Comparison of ENCODE assay signal across 8 cellular contexts in genomic region chr4:185265942-185266341, GRCh38. TPM values are rescaled to one million over a fixed set of nuclear protein-coding genes. Genes with fewer than 3 reads are reported as not detected.
DNase-seq lines count a peak whose midpoint lies in the region; ATAC-seq, FAIRE-seq and TF ChIP-seq lines count a peak whose summit lies in the region.

No MANE protein-coding gene starts in this region.

- no peaks in the 10 kb centered on the region for H4K20me1 ChIP-seq in GM12878 (ENCODE audit: control insufficient read depth, insufficient read depth)

- TF ChIP-seq POLR2A in GM12878 (IDR thresholded peaks at IDR 0.05; ENCODE audit: low read depth, low read length) (no peak), sigmoid colon (IDR thresholded peaks at IDR 0.05) (no peak)

- BruUV-seq in GM12878 (replicated peaks; lab: Mats Ljungman, UMichigan) = no TSS peak

- 13% methylated on average over 1 of the region's 1 CpG for WGBS in GM12878 (ENCODE audit: insufficient coverage, insufficient replicate concordance, low lambda C conversion rate, missing lambda C conversion rate)
- WGBS in sigmoid colon, 2 donors = 30 to 33% methylated on average over 1 of the region's 1 CpG

- CTCF ChIA-PET in GM12878 (lab: Yijun Ruan, JAX) = interaction anchor here (0.5 to 2.1 kb wide), 7 partner anchors 9 to 154 kb away, joined by 3 to 8 read pairs (median 4); no protein-coding TSS in a partner anchor

- TF ChIP-seq CTCF in GM12878 (IDR thresholded peaks at IDR 0.05 in 2 of 3, conservative IDR thresholded peaks at IDR 0.05 in 1 of 3; ENCODE audit: control insufficient read depth in 2 of 3, extremely low read depth in 1 of 3, insufficient read depth in 1 of 3, low read depth in 3 of 3, low read length in 3 of 3) = no peak
- TF ChIP-seq CTCF in sigmoid colon (IDR thresholded peaks at IDR 0.05) = no peak

- peak; percentile 57 for FAIRE-seq in GM12878 (lab: Jason Lieb, UNC)

- TF ChIP-seq RAD21 in GM12878 (IDR thresholded peaks at IDR 0.05; ENCODE audit: insufficient read depth, low read depth, low read length) = no peak

- TF ChIP-seq EP300 in GM12878 (IDR thresholded peaks at IDR 0.05; ENCODE audit: borderline replicate concordance in 1 of 2, control insufficient read depth in 1 of 2, low read depth in 2 of 2, low read length in 2 of 2) = no peak
- TF ChIP-seq EP300 in sigmoid colon (IDR thresholded peaks at IDR 0.05) = no peak

- DNase-seq in Daoy (ENCODE audit: low read depth) (peak; percentile 12), HT1080 (ENCODE audit: low read depth) (peak; percentile 72), GM12878 (ENCODE audit: low read depth, low spot score) (peak; percentile 35), posterior cingulate gyrus (no peak), sigmoid colon (no peak), DMS79 (lab: John Stamatoyannopoulos, UW) (no peak)

- H3K9me3 ChIP-seq in GM12878 (replicated peaks; ENCODE audit: control insufficient read depth, insufficient read depth, low read length) = no peaks in the 10 kb centered on the region
- H3K9me3 ChIP-seq in sigmoid colon = no peaks in the 10 kb centered on the region

- H3K79me2 ChIP-seq in GM12878 (ENCODE audit: control insufficient read depth, insufficient read depth, low read length) = peaks cover 36% of the 10 kb centered on the region

- H3K9ac ChIP-seq in GM12878 (ENCODE audit: control insufficient read depth, insufficient read depth, low read length) = no peak overlapping the region

- H2AFZ ChIP-seq in GM12878 (ENCODE audit: control insufficient read depth, low read depth, low read length) = no peak overlapping the region

- POLR2A ChIA-PET in GM12878 (lab: Charles Lee) = interaction anchor here (1.4 kb wide), 1 partner anchor 46 kb away, joined by 8 read pairs; no protein-coding TSS in a partner anchor

- intact Hi-C loops in GM12878 (cut with micrococcal nuclease; ENCODE audit: unreplicated experiment) (no loop called here), posterior cingulate gyrus (cut with DNase I) (no loop called here), sigmoid colon (cut with DNase I) (no loop called here)

- H3K4me2 ChIP-seq in GM12878 (ENCODE audit: control insufficient read depth, insufficient read depth) = no peak overlapping the region

- SMC1A ChIA-PET in GM12878 (lab: Charles Lee; ENCODE audit: uncharacterized antibody, unreplicated experiment) = interaction anchor here (0.6 to 2.2 kb wide), 16 partner anchors 9 to 139 kb away, joined by 3 to 16 read pairs (median 4); no protein-coding TSS in a partner anchor

- H3K27ac ChIP-seq in GM12878 (ENCODE audit: control insufficient read depth, insufficient read depth) (peak overlapping the region; percentile 2; the same call in 1 of the 2 replicates), sigmoid colon (no peak overlapping the region)

- H3K4me1 ChIP-seq in GM12878 (ENCODE audit: control insufficient read depth, insufficient read depth, low read length) = peaks cover 38% of the 10 kb centered on the region
- peaks cover 0 to 7% (median 1%) of the 10 kb centered on the region in 4 donors for H3K4me1 ChIP-seq in sigmoid colon

- H3K36me3 ChIP-seq in GM12878 (ENCODE audit: control insufficient read depth in 2 of 2, insufficient read depth in 2 of 2, low read length in 1 of 2) (peaks cover 9 to 51% of the 10 kb centered on the region in 2 experiments), sigmoid colon (peaks cover 0 to 18% (median 0%) of the 10 kb centered on the region in 4 donors)

- no peaks in the 10 kb centered on the region for H3K27me3 ChIP-seq in GM12878 (replicated peaks in 1 of 2; ENCODE audit: control insufficient read depth in 2 of 2, insufficient read depth in 2 of 2, low read length in 1 of 2)
- no peaks in the 10 kb centered on the region for H3K27me3 ChIP-seq in sigmoid colon

- RAD21 ChIA-PET in GM12878 (lab: Charles Lee; ENCODE audit: unreplicated experiment) = interaction anchor here (0.8 to 2.6 kb wide), 5 partner anchors 41 to 79 kb away, joined by 3 to 11 read pairs (median 3); no protein-coding TSS in a partner anchor

- H3K4me3 ChIP-seq in GM12878 = no peak overlapping the region
- H3K4me3 ChIP-seq in sigmoid colon = no peak overlapping the region

- in situ Hi-C loops in GM12878 (cut with MboI) = no loop called here

- ATAC-seq in GM21515 (IDR thresholded peaks at IDR 0.05; ENCODE audit: unreplicated experiment) = peak; percentile 55
- peak; percentile 91 for ATAC-seq in GM12878
- ATAC-seq in GM19324 (IDR thresholded peaks at IDR 0.05; ENCODE audit: low FRiP score, unreplicated experiment) = no peak

TF ChIP-seq in GM12878, 131 proteins besides CTCF, POLR2A, EP300 and RAD21:
- peak; percentile 69 for TF ChIP-seq RUNX3 (IDR thresholded peaks at IDR 0.05; ENCODE audit: low read length)
- no peak for TF ChIP-seq REST (IDR thresholded peaks at IDR 0.05; ENCODE audit: low read depth, low read length)
- peak; percentile 75; the same call in 1 of the 2 replicates for TF ChIP-seq SPI1 (IDR thresholded peaks at IDR 0.05; ENCODE audit: borderline replicate concordance, insufficient read depth, low read depth, low read length)
- peak in 1 of 2 experiments; percentile 21; a peak in 1 of 4 replicates for TF ChIP-seq IKZF2 (IDR thresholded peaks at IDR 0.05)
- peak; percentile 33; the same call in 1 of the 2 replicates for TF ChIP-seq ATF7 (IDR thresholded peaks at IDR 0.05; ENCODE audit: low read depth)
- 0 out of 2 replicates have a peak, but pooled peaks have one; percentile 53 for TF ChIP-seq PKNOX1 (IDR thresholded peaks at IDR 0.05)
- TF ChIP-seq MAX (IDR thresholded peaks at IDR 0.05; ENCODE audit: low read depth, low read length) = no peak
- TF ChIP-seq GABPA (IDR thresholded peaks at IDR 0.05; ENCODE audit: low read depth) = no peak

RNA-seq across cellular contexts. Expression of gene SNX25, which starts 56.5 kb away (rescaled TPM):
- total RNA-seq in Daoy (2014; rRNA removed; shearing (Covaris generic)) = 12.6 and 14.8 TPM in 2 replicates
- total RNA-seq in HT1080 (2014; rRNA removed; shearing (Covaris generic)) = 20.8 and 24.6 TPM in 2 replicates
- polyA plus RNA-seq in HT1080 (2015; cell fraction: cytosol; rRNA removed) = 20.9 and 24.0 TPM in 2 replicates
- polyA plus RNA-seq in HT1080 (2015; cell fraction: nucleus; rRNA removed) = 17.3 and 18.4 TPM in 2 replicates
- 343 and 366 TPM in 2 replicates for total RNA-seq in GM12878 (2013; cell fraction: nucleolus; rRNA removed)
- total RNA-seq in GM12878 (2014; rRNA removed) (82.0 and 107 TPM in 2 replicates), GM12878 (2014; rRNA removed; fragmentation: Illumina TruSeq; extraction: Trizol) (115 and 117 TPM in 2 replicates), GM12878 (2021) (106 and 108 TPM in 2 replicates), sigmoid colon (10 to 100 TPM; 22.7 to 40.5 (median 38.4) TPM)
- polyA plus RNA-seq in GM12878 (2011; ENCODE audit: low read depth) = 44.9 TPM
- polyA plus RNA-seq in GM12878 (2011; rRNA removed) (66.6 and 90.3 TPM in 2 replicates), GM12878 (2014; fragmentation: Illumina TruSeq; extraction: Trizol) (93.0 and 116 TPM in 2 replicates), GM12878 (2014; fragmentation: Nextera tagmentation; extraction: Ambion mirVana) (10 to 100 TPM; 19.6 to 27.8 TPM), GM12878 (2014; rRNA removed) (49.6 and 59.1 TPM in 2 replicates), GM12878 (2016; fragmentation: Nextera tagmentation; extraction: Ambion mirVana) (10 to 100 TPM; 11.2 to 47.1 TPM), sigmoid colon (1 to 10 TPM; 2.5 to 7.7 (median 4.8) TPM)
- 18.1 and 37.0 TPM in 2 replicates for polyA plus RNA-seq in GM12878 (2011; cell fraction: cytosol; rRNA removed)
- 40.4 and 44.0 TPM in 2 replicates for polyA plus RNA-seq in GM12878 (2011; cell fraction: nucleus; rRNA removed)
- 51.4 and 77.3 TPM in 2 replicates for polyA plus RNA-seq in GM12878 (2012)
- 160 and 175 TPM in 2 replicates for polyA minus RNA-seq in GM12878 (2011; rRNA and poly(A)+ RNA removed)
- 28.2 and 46.0 TPM in 2 replicates for polyA minus RNA-seq in GM12878 (2011; cell fraction: cytosol; rRNA and poly(A)+ RNA removed)
- 51.0 and 58.2 TPM in 2 replicates for polyA minus RNA-seq in GM12878 (2011; cell fraction: nucleus; rRNA and poly(A)+ RNA removed)

Comparison
In these comparisons a context has a peak if more than half of its experiments do, and no peak if none do; other contexts are left out.
1. DNase-seq: peak in Daoy (single experiment), HT1080 (single experiment) and GM12878 (single experiment); none in posterior cingulate gyrus (0 of 10), sigmoid colon (single experiment) and DMS79 (single experiment).